In genomic region chr13:102401305-102401704, GRCh38 we compare ENCODE assay signal across 8 cellular contexts. TPM values are rescaled to one million over a fixed set of nuclear protein-coding genes. Genes with fewer than 3 reads are reported as not detected.
DNase-seq lines count a peak whose midpoint lies in the region; ATAC-seq and TF ChIP-seq lines count a peak whose summit lies in the region.

No MANE protein-coding gene starts in this region.

- H3K4me1 Mint-ChIP-seq in effector memory CD8-positive, alpha-beta T cell (ENCODE audit: low read depth in 2 of 2) = peaks cover 20 to 23% of the 10 kb centered on the region in 2 donors
- H3K4me1 Mint-ChIP-seq in naive B cell = peaks cover 25 to 32% (median 29%) of the 10 kb centered on the region in 3 donors

- POLR2A ChIA-PET in AG04450 (lab: Yijun Ruan, JAX) = no interaction called here

- no peak for TF ChIP-seq CTCF in AG04450 (IDR thresholded peaks at IDR 0.05; ENCODE audit: low read depth, low read length)

- H3K9me3 Mint-ChIP-seq in effector memory CD8-positive, alpha-beta T cell = no peaks in the 10 kb centered on the region
- peaks cover 0 to 4% (median 0%) of the 10 kb centered on the region in 7 donors for H3K9me3 Mint-ChIP-seq in naive B cell

- H3K9me3 ChIP-seq in AG04450 (ENCODE audit: control insufficient read depth, insufficient read depth, low read length) = no peaks in the 10 kb centered on the region; the same call in 1 of the 2 replicates

- peak; percentile 7 for ATAC-seq in effector memory CD8-positive, alpha-beta T cell (replicated peaks)
- ATAC-seq in naive B cell (ENCODE audit: low read depth in 2 of 2) (no peak), GM19324 (IDR thresholded peaks at IDR 0.05; ENCODE audit: low FRiP score, unreplicated experiment) (no peak), HG02588 (IDR thresholded peaks at IDR 0.05; ENCODE audit: unreplicated experiment) (no peak), HG03571 (IDR thresholded peaks at IDR 0.05; ENCODE audit: unreplicated experiment) (no peak)

- no peak overlapping the region for H3K27ac ChIP-seq in AG04450 (ENCODE audit: low read depth, low read length)

- no peaks in the 10 kb centered on the region for H3K36me3 Mint-ChIP-seq in effector memory CD8-positive, alpha-beta T cell (ENCODE audit: insufficient read depth)
- H3K36me3 Mint-ChIP-seq in naive B cell = no peaks in the 10 kb centered on the region

- CTCF ChIA-PET in AG04450 (lab: Charles Lee) = interaction anchor here (1.3 kb wide), 1 partner anchor 155 kb away, joined by 3 read pairs; no protein-coding TSS in a partner anchor

- no peak overlapping the region for H3K27ac Mint-ChIP-seq in effector memory CD8-positive, alpha-beta T cell
- H3K27ac Mint-ChIP-seq in naive B cell = no peak overlapping the region

- peaks cover 27% of the 10 kb centered on the region for H3K27me3 ChIP-seq in AG04450 (ENCODE audit: control insufficient read depth, insufficient read depth, low read length)

- H3K27me3 Mint-ChIP-seq in effector memory CD8-positive, alpha-beta T cell = peaks cover 57 to 70% of the 10 kb centered on the region in 2 donors
- peaks cover 42 to 72% (median 68%) of the 10 kb centered on the region in 3 donors for H3K27me3 Mint-ChIP-seq in naive B cell

- peak overlapping the region; percentile 5; the same call in 1 of the 2 replicates for H3K4me3 ChIP-seq in AG04450 (ENCODE audit: low read depth, low read length)

- DNase-seq in AG04450 (ENCODE audit: low read depth, low spot score) (no peak), NCI-H748 (lab: John Stamatoyannopoulos, UW; ENCODE audit: unreplicated experiment) (peak; percentile 51), naive B cell (no peak), occipital lobe (lab: John Stamatoyannopoulos, UW) (no peak)
- no peak for DNase-seq in effector memory CD8-positive, alpha-beta T cell

- H3K4me3 Mint-ChIP-seq in effector memory CD8-positive, alpha-beta T cell = peak overlapping the region; percentile 66 to 77
- peak overlapping the region in 7 of 8 donors; percentile 53 to 88 (median 67) for H3K4me3 Mint-ChIP-seq in naive B cell

RNA-seq across cellular contexts. Expression of gene FGF14, which starts 0.5 kb away (rescaled TPM):
- polyA plus RNA-seq in AG04450 (2011; rRNA removed) (0.01 TPM in 1 of 2 replicates, not detected in the other), naive B cell (ENCODE audit: low read depth in 6 of 6) (not detected)
- 0.17 TPM in 1 of 2 replicates, not detected in the other for polyA minus RNA-seq in AG04450 (2011; rRNA and poly(A)+ RNA removed)
- 69.1 TPM for total RNA-seq in occipital lobe
